In the genomic region with DNA sequence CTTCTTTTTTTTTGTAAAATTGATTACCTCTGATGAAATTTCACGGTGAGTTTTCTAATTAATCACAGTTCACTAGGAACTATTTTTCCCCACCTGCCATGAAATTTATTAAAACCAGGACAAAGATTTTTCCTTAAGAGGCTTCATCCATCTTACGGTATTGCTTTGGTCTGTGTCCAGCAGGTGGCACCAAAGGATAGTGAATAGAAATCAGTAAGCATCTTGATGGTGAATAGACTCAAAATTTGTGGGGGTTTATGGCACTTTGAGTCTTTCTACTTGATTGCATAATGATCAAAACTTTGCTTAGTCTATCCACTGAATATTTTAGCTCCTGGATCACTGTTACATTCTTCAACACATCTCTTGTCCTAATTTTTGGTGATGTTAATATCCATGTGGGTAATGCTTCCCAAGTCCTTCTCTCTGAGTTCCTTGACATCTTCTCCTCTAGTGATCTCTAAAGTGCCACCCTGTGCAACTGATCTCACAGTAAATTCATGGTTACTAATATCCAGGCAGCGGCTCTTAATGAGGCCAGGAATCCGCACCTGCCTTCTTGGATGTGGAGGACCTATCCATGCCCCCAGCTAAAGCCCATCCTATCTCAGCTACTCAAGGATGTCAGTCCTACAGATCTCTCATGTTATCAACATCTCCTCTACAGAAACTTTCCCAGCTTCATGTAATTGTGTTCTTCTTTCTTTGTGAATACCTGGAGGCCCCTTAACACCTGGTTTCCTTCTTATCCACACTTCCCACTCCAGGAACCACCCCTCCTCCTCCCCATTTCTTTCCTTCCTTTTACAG, we compare ENCODE assay signal across 8 cellular contexts. TPM values are rescaled to one million over a fixed set of nuclear protein-coding genes. Genes with fewer than 3 reads are reported as not detected.
A peak's percentile ranks its signal among the peaks of the same experiment; 100 is the strongest.
DNase-seq lines count a peak whose midpoint lies in the region; ATAC-seq and TF ChIP-seq lines count a peak whose summit lies in the region.

No MANE protein-coding gene starts in this region.

- no peaks in the 10 kb centered on the region for H3K4me1 Mint-ChIP-seq in activated CD4-positive, alpha-beta T cell treated with anti-CD3 and anti-CD28 coated beads, Interleukin-2, amount 10 ng/mL, durations not matched to agents 24 days and 14 days

- H3K36me3 Mint-ChIP-seq in activated CD4-positive, alpha-beta T cell treated with anti-CD3 and anti-CD28 coated beads, Interleukin-2, amount 10 ng/mL, durations not matched to agents 24 days and 14 days (ENCODE audit: low read depth) = no peaks in the 10 kb centered on the region

- H3K9me3 ChIP-seq in lower lobe of right lung = peaks cover 10% of the 10 kb centered on the region

- H3K36me3 ChIP-seq in lower lobe of right lung = no peaks in the 10 kb centered on the region

- H3K4me3 Mint-ChIP-seq in activated CD4-positive, alpha-beta T cell treated with anti-CD3 and anti-CD28 coated beads, Interleukin-2, amount 10 ng/mL, durations not matched to agents 24 days and 14 days = no peak overlapping the region

- H3K27me3 Mint-ChIP-seq in activated CD4-positive, alpha-beta T cell treated with anti-CD3 and anti-CD28 coated beads, Interleukin-2, amount 10 ng/mL, durations not matched to agents 24 days and 14 days = peaks cover 6% of the 10 kb centered on the region

- H3K27ac ChIP-seq in coronary artery = no peak overlapping the region
- no peak overlapping the region for H3K27ac ChIP-seq in lower lobe of right lung

- H3K4me1 ChIP-seq in lower lobe of right lung = no peaks in the 10 kb centered on the region

- no peak overlapping the region for H3K4me3 ChIP-seq in coronary artery
- no peak overlapping the region for H3K4me3 ChIP-seq in lower lobe of right lung

- H3K27ac Mint-ChIP-seq in activated CD4-positive, alpha-beta T cell treated with anti-CD3 and anti-CD28 coated beads, Interleukin-2, amount 10 ng/mL, durations not matched to agents 24 days and 14 days = no peak overlapping the region

- no peaks in the 10 kb centered on the region for H3K27me3 ChIP-seq in lower lobe of right lung (ENCODE audit: low read depth)

- ATAC-seq in HG02610 (IDR thresholded peaks at IDR 0.05; ENCODE audit: unreplicated experiment) (peak; percentile 61), lower lobe of right lung (peak; percentile 61 to 66), GM19035 (IDR thresholded peaks at IDR 0.05; ENCODE audit: unreplicated experiment) (no peak)

- no peaks in the 10 kb centered on the region for H3K9me3 Mint-ChIP-seq in activated CD4-positive, alpha-beta T cell treated with anti-CD3 and anti-CD28 coated beads, Interleukin-2, amount 10 ng/mL, durations not matched to agents 24 days and 14 days

- DNase-seq in COR-L47 (lab: John Stamatoyannopoulos, UW) = peak; percentile 76
- peak; percentile 21 for DNase-seq in NCI-H524 treated with DMSO at 0.1 percent for 48 hours (lab: John Stamatoyannopoulos, UW)
- peak; percentile 85 for DNase-seq in activated CD4-positive, alpha-beta T cell treated with anti-CD3 and anti-CD28 coated beads, Interleukin-2, amount 10 ng/mL, durations not matched to agents 24 days and 14 days
- DNase-seq in coronary artery (ENCODE audit: low spot score) = no peak
- no peak for DNase-seq in lower lobe of right lung
- DNase-seq in stimulated activated CD8-positive, alpha-beta memory T cell treated with anti-CD3 and anti-CD28 coated beads, Interleukin-12 subunit alpha, Interleukin-12 subunit beta, amount 100 ng/mL, for 24 hours (ENCODE audit: extremely low read depth) = peak; percentile 3

- intact Hi-C loops in activated CD4-positive, alpha-beta T cell treated with anti-CD3 and anti-CD28 coated beads, Interleukin-2, amount 10 ng/mL, durations not matched to agents 24 days and 14 days (cut with micrococcal nuclease) = loop anchor here (2.0 to 5.0 kb wide), 2 partner anchors 646 to 658 kb away; no protein-coding TSS in a partner anchor
- intact Hi-C loops in lower lobe of right lung (cut with DNase I) = loop anchor here (5.0 kb wide), 1 partner anchor 426 kb away; no protein-coding TSS in a partner anchor

- TF ChIP-seq CTCF in coronary artery (IDR thresholded peaks at IDR 0.05) = peak; percentile 60
- peak; percentile 83 for TF ChIP-seq CTCF in lower lobe of right lung (IDR thresholded peaks at IDR 0.05)

RNA-seq across cellular contexts. Expression of a gene that starts 54.5 kb away (rescaled TPM):
- not detected in 2 replicates for total RNA-seq in activated CD4-positive, alpha-beta T cell treated with anti-CD3 and anti-CD28 coated beads, Interleukin-2, amount 10 ng/mL, durations not matched to agents 24 days and 14 days
- total RNA-seq in lower lobe of right lung = 4.9 TPM

Comparison
In these comparisons a context has a peak if more than half of its experiments do, and no peak if none do; other contexts are left out.
1. DNase-seq: peak in COR-L47 (single experiment), NCI-H524 treated with DMSO at 0.1 percent for 48 hours (single experiment), activated CD4-positive, alpha-beta T cell treated with anti-CD3 and anti-CD28 coated beads, Interleukin-2, amount 10 ng/mL, durations not matched to agents 24 days and 14 days (single experiment) and stimulated activated CD8-positive, alpha-beta memory T cell treated with anti-CD3 and anti-CD28 coated beads, Interleukin-12 subunit alpha, Interleukin-12 subunit beta, amount 100 ng/mL, for 24 hours (single experiment); none in coronary artery (single experiment) and lower lobe of right lung (single experiment).